Comparison of ENCODE assay signal across 1 cellular context in the genomic region with DNA sequence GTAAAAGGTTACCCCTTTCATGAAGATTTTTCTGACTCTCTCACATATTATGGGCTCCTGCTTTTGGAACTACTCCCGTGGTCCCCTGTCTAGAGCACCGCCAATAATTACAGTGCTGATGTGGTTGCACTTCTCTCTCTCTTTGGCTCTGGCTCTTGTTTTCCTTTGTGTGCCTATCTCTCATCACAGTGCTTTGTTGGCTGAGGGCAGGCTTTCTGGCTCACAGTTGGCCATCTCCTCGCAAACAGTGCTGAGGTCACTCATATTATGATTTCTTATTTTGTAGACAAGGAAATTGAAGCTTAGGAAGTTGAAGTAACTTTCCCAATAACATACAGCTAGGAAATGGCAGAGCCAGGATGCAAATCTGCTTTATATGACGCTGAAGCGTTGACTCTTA.
TF ChIP-seq lines count a peak whose summit lies in the region.

No MANE protein-coding gene starts in this region.

TF ChIP-seq in GM23338, 12 proteins besides CTCF, POLR2A, EP300 and RAD21:
- TF ChIP-seq, protein P1, sequence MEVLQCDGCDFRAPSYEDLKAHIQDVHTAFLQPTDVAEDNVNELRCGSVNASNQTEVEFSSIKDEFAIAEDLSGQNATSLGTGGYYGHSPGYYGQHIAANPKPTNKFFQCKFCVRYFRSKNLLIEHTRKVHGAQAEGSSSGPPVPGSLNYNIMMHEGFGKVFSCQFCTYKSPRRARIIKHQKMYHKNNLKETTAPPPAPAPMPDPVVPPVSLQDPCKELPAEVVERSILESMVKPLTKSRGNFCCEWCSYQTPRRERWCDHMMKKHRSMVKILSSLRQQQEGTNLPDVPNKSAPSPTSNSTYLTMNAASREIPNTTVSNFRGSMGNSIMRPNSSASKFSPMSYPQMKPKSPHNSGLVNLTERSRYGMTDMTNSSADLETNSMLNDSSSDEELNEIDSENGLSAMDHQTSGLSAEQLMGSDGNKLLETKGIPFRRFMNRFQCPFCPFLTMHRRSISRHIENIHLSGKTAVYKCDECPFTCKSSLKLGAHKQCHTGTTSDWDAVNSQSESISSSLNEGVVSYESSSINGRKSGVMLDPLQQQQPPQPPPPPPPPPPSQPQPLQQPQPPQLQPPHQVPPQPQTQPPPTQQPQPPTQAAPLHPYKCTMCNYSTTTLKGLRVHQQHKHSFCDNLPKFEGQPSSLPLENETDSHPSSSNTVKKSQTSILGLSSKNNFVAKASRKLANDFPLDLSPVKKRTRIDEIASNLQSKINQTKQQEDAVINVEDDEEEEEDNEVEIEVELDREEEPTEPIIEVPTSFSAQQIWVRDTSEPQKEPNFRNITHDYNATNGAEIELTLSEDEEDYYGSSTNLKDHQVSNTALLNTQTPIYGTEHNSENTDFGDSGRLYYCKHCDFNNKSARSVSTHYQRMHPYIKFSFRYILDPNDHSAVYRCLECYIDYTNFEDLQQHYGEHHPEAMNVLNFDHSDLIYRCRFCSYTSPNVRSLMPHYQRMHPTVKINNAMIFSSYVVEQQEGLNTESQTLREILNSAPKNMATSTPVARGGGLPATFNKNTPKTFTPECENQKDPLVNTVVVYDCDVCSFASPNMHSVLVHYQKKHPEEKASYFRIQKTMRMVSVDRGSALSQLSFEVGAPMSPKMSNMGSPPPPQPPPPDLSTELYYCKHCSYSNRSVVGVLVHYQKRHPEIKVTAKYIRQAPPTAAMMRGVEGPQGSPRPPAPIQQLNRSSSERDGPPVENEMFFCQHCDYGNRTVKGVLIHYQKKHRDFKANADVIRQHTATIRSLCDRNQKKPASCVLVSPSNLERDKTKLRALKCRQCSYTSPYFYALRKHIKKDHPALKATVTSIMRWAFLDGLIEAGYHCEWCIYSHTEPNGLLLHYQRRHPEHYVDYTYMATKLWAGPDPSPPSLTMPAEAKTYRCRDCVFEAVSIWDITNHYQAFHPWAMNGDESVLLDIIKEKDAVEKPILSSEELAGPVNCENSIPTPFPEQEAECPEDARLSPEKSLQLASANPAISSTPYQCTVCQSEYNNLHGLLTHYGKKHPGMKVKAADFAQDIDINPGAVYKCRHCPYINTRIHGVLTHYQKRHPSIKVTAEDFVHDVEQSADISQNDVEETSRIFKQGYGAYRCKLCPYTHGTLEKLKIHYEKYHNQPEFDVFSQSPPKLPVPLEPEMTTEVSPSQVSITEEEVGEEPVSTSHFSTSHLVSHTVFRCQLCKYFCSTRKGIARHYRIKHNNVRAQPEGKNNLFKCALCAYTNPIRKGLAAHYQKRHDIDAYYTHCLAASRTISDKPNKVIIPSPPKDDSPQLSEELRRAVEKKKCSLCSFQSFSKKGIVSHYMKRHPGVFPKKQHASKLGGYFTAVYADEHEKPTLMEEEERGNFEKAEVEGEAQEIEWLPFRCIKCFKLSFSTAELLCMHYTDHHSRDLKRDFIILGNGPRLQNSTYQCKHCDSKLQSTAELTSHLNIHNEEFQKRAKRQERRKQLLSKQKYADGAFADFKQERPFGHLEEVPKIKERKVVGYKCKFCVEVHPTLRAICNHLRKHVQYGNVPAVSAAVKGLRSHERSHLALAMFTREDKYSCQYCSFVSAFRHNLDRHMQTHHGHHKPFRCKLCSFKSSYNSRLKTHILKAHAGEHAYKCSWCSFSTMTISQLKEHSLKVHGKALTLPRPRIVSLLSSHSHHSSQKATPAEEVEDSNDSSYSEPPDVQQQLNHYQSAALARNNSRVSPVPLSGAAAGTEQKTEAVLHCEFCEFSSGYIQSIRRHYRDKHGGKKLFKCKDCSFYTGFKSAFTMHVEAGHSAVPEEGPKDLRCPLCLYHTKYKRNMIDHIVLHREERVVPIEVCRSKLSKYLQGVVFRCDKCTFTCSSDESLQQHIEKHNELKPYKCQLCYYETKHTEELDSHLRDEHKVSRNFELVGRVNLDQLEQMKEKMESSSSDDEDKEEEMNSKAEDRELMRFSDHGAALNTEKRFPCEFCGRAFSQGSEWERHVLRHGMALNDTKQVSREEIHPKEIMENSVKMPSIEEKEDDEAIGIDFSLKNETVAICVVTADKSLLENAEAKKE (CRISPR knock-in tag; IDR thresholded peaks at IDR 0.05) = no peak
- TF ChIP-seq EZH2phosphoT487 (IDR thresholded peaks at IDR 0.05; ENCODE audit: unreplicated experiment) = no peak
- no peak for TF ChIP-seq NANOG (IDR thresholded peaks at IDR 0.05; ENCODE audit: borderline replicate concordance)
- TF ChIP-seq STAT1 (IDR thresholded peaks at IDR 0.05; ENCODE audit: unreplicated experiment) = no peak
- no peak for TF ChIP-seq JUNB (IDR thresholded peaks at IDR 0.05; ENCODE audit: unreplicated experiment)
- TF ChIP-seq, protein P2, sequence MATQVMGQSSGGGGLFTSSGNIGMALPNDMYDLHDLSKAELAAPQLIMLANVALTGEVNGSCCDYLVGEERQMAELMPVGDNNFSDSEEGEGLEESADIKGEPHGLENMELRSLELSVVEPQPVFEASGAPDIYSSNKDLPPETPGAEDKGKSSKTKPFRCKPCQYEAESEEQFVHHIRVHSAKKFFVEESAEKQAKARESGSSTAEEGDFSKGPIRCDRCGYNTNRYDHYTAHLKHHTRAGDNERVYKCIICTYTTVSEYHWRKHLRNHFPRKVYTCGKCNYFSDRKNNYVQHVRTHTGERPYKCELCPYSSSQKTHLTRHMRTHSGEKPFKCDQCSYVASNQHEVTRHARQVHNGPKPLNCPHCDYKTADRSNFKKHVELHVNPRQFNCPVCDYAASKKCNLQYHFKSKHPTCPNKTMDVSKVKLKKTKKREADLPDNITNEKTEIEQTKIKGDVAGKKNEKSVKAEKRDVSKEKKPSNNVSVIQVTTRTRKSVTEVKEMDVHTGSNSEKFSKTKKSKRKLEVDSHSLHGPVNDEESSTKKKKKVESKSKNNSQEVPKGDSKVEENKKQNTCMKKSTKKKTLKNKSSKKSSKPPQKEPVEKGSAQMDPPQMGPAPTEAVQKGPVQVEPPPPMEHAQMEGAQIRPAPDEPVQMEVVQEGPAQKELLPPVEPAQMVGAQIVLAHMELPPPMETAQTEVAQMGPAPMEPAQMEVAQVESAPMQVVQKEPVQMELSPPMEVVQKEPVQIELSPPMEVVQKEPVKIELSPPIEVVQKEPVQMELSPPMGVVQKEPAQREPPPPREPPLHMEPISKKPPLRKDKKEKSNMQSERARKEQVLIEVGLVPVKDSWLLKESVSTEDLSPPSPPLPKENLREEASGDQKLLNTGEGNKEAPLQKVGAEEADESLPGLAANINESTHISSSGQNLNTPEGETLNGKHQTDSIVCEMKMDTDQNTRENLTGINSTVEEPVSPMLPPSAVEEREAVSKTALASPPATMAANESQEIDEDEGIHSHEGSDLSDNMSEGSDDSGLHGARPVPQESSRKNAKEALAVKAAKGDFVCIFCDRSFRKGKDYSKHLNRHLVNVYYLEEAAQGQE (IDR thresholded peaks at IDR 0.05; ENCODE audit: unreplicated experiment) = no peak
- no peak for TF ChIP-seq ZNF331 (CRISPR knock-in tag; IDR thresholded peaks at IDR 0.05; ENCODE audit: low read depth)
- no peak for TF ChIP-seq POLR2AphosphoS5 (IDR thresholded peaks at IDR 0.05; ENCODE audit: low read depth)
- TF ChIP-seq EZH2 (IDR thresholded peaks at IDR 0.05; ENCODE audit: low read depth, unreplicated experiment) = no peak
- no peak for TF ChIP-seq CREB1 (CRISPR knock-in tag; IDR thresholded peaks at IDR 0.05; ENCODE audit: low read depth)
- no peak for TF ChIP-seq ZNF114 (CRISPR knock-in tag; IDR thresholded peaks at IDR 0.05)
- TF ChIP-seq, protein P3, sequence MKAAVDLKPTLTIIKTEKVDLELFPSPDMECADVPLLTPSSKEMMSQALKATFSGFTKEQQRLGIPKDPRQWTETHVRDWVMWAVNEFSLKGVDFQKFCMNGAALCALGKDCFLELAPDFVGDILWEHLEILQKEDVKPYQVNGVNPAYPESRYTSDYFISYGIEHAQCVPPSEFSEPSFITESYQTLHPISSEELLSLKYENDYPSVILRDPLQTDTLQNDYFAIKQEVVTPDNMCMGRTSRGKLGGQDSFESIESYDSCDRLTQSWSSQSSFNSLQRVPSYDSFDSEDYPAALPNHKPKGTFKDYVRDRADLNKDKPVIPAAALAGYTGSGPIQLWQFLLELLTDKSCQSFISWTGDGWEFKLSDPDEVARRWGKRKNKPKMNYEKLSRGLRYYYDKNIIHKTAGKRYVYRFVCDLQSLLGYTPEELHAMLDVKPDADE (IDR thresholded peaks at IDR 0.05) = no peak
